In the genomic region with DNA sequence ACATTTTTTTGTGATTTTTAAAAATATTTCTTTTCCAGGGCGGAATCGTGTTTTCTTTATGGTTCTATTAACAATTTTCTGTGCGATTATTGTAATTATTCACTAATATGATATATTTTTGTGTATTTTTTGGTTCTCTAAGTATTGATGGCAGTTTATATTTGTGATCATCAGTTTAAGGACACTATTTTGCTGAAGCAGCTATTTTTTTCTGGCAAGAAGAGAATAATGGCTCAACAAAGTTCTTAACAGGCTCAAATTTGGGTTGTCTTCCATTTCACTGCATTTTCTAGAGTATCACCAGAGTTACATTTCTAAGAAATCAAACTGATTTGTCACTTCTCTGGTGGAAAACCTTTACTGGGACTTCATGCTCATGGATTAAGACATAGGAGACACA, we compare ENCODE assay signal across 22 cellular contexts.
"Had no signal": no experiment of that assay in that cellular context is flagged by ENCODE, and none has a peak within 500 bp of the region (broad histone marks: within the 10 kb centered on the region; RNA-seq: fewer than 3 reads in every experiment).

No MANE protein-coding gene starts in this region.

- H3K27ac ChIP-seq: VCaP had no signal

- FAIRE-seq: RCC 7860 had no signal

- DNase-seq: activated CD4-positive, alpha-beta memory T cell treated with anti-CD3 and anti-CD28 coated beads for 36 hours; activated CD4-positive, alpha-beta T cell treated with anti-CD3 and anti-CD28 coated beads, Interleukin-2, amount 10 ng/mL, durations not matched to agents 7 days and 5 days; activated CD4-positive, CD25-positive, alpha-beta regulatory T cell; activated CD8-positive, alpha-beta memory T cell treated with anti-CD3 and anti-CD28 coated beads for 24 hours; activated gamma-delta T cell treated with Interleukin-2 at 50 U/mL for 16 hours; activated naive CD4-positive, alpha-beta T cell treated with anti-CD3 and anti-CD28 coated beads, Interleukin-2, amount 10 ng/mL, durations not matched to agents 7 days and 5 days; activated naive CD8-positive, alpha-beta T cell treated with anti-CD3 and anti-CD28 coated beads for 36 hours; activated T-cell treated with anti-CD3 and anti-CD28 coated beads, Interleukin-2, amount 50 U/mL, for 72 hours; cerebellar nuclear complex; MM.1S; NCI-H1105; NCI-H1436; NCI-H1694 treated with DMSO at 0.1 percent for 48 hours; NCI-H2029 treated with DMSO at 0.1 percent for 48 hours; NCI-H345; NCI-H510A; NCI-H526 treated with DMSO at 0.1 percent for 48 hours; NCI-H82; SIG-M5; T-helper 1 cell had no signal

- ATAC-seq: activated T-cell treated with anti-CD3 and anti-CD28 coated beads, Interleukin-2, amount 50 U/mL, for 72 hours had no signal
